2 cellular contexts compared by ENCODE assay signal in the genomic region with DNA sequence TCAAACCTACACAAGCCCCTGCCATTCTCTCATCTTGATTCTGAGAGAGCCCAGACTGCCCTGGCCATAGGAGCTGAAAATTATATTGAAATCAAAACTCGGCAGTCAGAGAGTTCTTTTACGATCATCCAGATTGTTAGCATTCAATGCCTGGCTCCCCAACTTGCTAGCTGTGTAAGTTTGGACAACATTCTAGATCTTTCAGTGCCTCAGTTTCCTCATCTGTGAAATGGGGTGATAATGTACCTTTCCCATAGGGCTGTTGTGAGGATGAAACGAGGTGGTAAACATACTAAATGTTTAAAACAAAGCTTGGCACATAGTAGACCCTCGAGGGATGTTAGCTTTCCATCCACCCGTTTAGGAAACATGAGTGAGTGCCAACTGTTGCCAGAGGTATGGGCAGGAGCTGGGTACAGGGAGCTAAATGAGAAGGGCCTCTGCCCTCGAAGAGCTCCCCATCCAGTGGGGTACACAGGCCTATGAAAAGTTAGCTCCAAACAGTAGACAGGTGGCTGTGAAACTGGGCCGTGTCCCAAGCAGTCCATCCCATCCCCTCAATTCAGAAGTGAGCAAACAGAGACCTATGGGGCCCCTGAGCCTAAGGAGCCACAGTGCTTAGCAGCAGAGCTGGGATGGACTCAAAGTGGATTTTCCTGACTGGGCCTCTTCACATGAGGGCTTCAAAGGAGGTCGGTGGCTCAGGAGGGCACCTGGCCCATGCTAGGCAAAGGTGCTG.
A peak's percentile ranks its signal among the peaks of the same experiment; 100 is the strongest.
TF ChIP-seq lines count a peak whose summit lies in the region.

No MANE protein-coding gene starts in this region.

TF ChIP-seq in HepG2, 621 proteins besides CTCF, POLR2A, EP300 and RAD21:
- TF ChIP-seq ZNF629 (CRISPR knock-in tag; conservative IDR thresholded peaks at IDR 0.05) (peak; percentile 85), CBX5 (CRISPR knock-in tag; IDR thresholded peaks at IDR 0.05; ENCODE audit: borderline replicate concordance) (no peak)

TF ChIP-seq in H1, 55 proteins besides CTCF, POLR2A, EP300 and RAD21:
- no peak for TF ChIP-seq SRF (IDR thresholded peaks at IDR 0.05; ENCODE audit: low read depth, low read length)
- no peak for TF ChIP-seq FOSL1 (IDR thresholded peaks at IDR 0.05; ENCODE audit: insufficient read depth, low read depth, low read length)
- TF ChIP-seq SP1 (IDR thresholded peaks at IDR 0.05; ENCODE audit: low read depth, low read length): no peak
- no peak for TF ChIP-seq BCL11A (IDR thresholded peaks at IDR 0.05; ENCODE audit: low read depth in 2 of 2, low read length in 2 of 2)
- TF ChIP-seq RXRA (IDR thresholded peaks at IDR 0.05; ENCODE audit: insufficient read depth, low read depth, low read length): no peak
- no peak for TF ChIP-seq PHF8 (conservative IDR thresholded peaks at IDR 0.05; ENCODE audit: low read depth, low read length)
- no peak for TF ChIP-seq JUND (IDR thresholded peaks at IDR 0.05; ENCODE audit: low read length)
- TF ChIP-seq TBP (IDR thresholded peaks at IDR 0.05; ENCODE audit: low read depth, low read length): no peak
